ENCODE assay signal across 8 cellular contexts in the genomic region with DNA sequence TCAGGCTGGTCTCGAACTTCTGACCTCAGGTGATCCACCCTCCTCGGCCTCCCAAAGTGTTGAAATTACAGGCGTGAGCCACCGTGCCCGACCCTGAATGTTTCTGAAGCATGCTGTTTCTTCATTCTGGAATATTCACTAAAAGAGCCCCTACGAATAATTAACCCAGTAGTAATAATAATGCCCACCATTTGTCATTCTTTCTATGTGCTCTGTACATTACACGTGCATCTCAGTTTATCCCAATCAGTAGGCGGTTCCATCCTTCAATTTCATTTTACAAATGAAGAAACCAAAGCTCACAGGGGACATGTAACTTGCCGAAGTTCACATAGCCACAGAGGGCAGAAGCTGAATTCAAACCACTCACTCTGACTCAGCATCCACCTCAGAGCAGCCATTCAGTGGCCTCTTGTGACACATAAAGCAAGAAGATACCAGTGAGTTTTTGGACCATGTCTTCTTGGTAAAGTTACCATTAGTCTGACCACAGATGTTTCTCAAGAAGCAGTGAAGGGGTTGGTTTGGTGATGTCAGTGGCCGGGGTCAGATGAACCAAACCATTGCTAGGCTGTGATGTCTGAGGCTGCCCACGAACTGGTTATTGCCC.
DNase-seq lines count a peak whose midpoint lies in the region; ATAC-seq and TF ChIP-seq lines count a peak whose summit lies in the region.

No MANE protein-coding gene starts in this region.

- no peak overlapping the region for H2BK15ac ChIP-seq in mesenchymal stem cell (ENCODE audit: low read depth, poor library complexity, severe bottlenecking)

- no peaks in the 10 kb centered on the region for H4K20me1 ChIP-seq in KMS-11 (ENCODE audit: insufficient read depth)

- no peaks in the 10 kb centered on the region for H3K9me3 Mint-ChIP-seq in endothelial cell (ENCODE audit: unreplicated experiment)

- H4K8ac ChIP-seq in mesenchymal stem cell (ENCODE audit: low read length): no peak overlapping the region

- H4K91ac ChIP-seq in mesenchymal stem cell (ENCODE audit: low read length): no peak overlapping the region

- H2BK5ac ChIP-seq in mesenchymal stem cell (ENCODE audit: low read depth, low read length, poor library complexity, severe bottlenecking): peak overlapping the region; percentile 95

- no peak overlapping the region for H3K23ac ChIP-seq in mesenchymal stem cell (ENCODE audit: low read length in 2 of 2)

- no peak overlapping the region for H2AK5ac ChIP-seq in mesenchymal stem cell (ENCODE audit: low read length, severe bottlenecking)

- H3K4me3 Mint-ChIP-seq in endothelial cell (ENCODE audit: unreplicated experiment): no peak overlapping the region

- no peak overlapping the region for H3K18ac ChIP-seq in mesenchymal stem cell (ENCODE audit: low read depth in 1 of 2, low read length in 2 of 2)

- no peak overlapping the region for H3K9ac ChIP-seq in KMS-11
- H3K9ac ChIP-seq in mesenchymal stem cell (ENCODE audit: low read length): peak overlapping the region; percentile 85

- H3K27ac ChIP-seq in KMS-11: peak overlapping the region; percentile 42; the same call in 1 of the 2 replicates
- H3K27ac ChIP-seq in mesenchymal stem cell (ENCODE audit: low read length, poor library complexity, severe bottlenecking): peak overlapping the region; percentile 98

- no peak overlapping the region for H2BK12ac ChIP-seq in mesenchymal stem cell (ENCODE audit: low read length in 2 of 2)

- no peaks in the 10 kb centered on the region for H3K36me3 Mint-ChIP-seq in endothelial cell (ENCODE audit: low read depth, unreplicated experiment)

- 74% methylated on average over 10 of the region's 11 CpGs for WGBS in mesenchymal stem cell

- H3K4me1 ChIP-seq in KMS-11 (ENCODE audit: low read depth, poor library complexity, severe bottlenecking) (peaks cover 66% of the 10 kb centered on the region), mesenchymal stem cell (ENCODE audit: control insufficient read depth, insufficient read depth, low read depth, low read length) (peaks cover 29% of the 10 kb centered on the region)

- H3K27me3 ChIP-seq in KMS-11 (ENCODE audit: insufficient read depth, low read depth) (no peaks in the 10 kb centered on the region), mesenchymal stem cell (ENCODE audit: control insufficient read depth in 1 of 2, insufficient read depth in 1 of 2, low read length in 2 of 2) (no peaks in the 10 kb centered on the region), H7 (ENCODE audit: control insufficient read depth, insufficient read depth, low read length) (no peaks in the 10 kb centered on the region)

- H3K4ac ChIP-seq in mesenchymal stem cell (ENCODE audit: low read depth in 1 of 2, low read length in 2 of 2): no peak overlapping the region

- H3K4me3 ChIP-seq in KMS-11 (IDR thresholded peaks at IDR 0.05; ENCODE audit: insufficient read depth, low read depth, low read length): no peak overlapping the region
- H3K4me3 ChIP-seq in mesenchymal stem cell (ENCODE audit: insufficient read depth in 1 of 2, low read depth in 1 of 2, low read length in 2 of 2): no peak overlapping the region
- no peak overlapping the region for H3K4me3 ChIP-seq in H7 (ENCODE audit: insufficient read depth, low read depth, low read length)

- no peak overlapping the region for H3K14ac ChIP-seq in mesenchymal stem cell (ENCODE audit: low read length in 2 of 2)

- no peak for TF ChIP-seq CTCF in KMS-11 (conservative IDR thresholded peaks at IDR 0.05; ENCODE audit: low read depth, low read length)
- TF ChIP-seq CTCF in endothelial cell (IDR thresholded peaks at IDR 0.05; ENCODE audit: unreplicated experiment): no peak

- H2AFZ ChIP-seq in KMS-11 (ENCODE audit: low read depth): no peak overlapping the region
- H2AFZ ChIP-seq in mesenchymal stem cell (ENCODE audit: low read depth, low read length): no peak overlapping the region

- H3K36me3 ChIP-seq in KMS-11 (ENCODE audit: insufficient read depth) (no peaks in the 10 kb centered on the region), mesenchymal stem cell (ENCODE audit: control insufficient read depth in 1 of 2, insufficient read depth in 2 of 2, low read depth in 1 of 2, low read length in 2 of 2) (no peaks in the 10 kb centered on the region), H7 (replicated peaks; ENCODE audit: control insufficient read depth, insufficient read depth, low read length) (no peaks in the 10 kb centered on the region)

- H3K9me3 ChIP-seq in mesenchymal stem cell (ENCODE audit: control insufficient read depth, low read length): no peaks in the 10 kb centered on the region

- no peak overlapping the region for H2BK120ac ChIP-seq in mesenchymal stem cell (ENCODE audit: low read depth, low read length)

- H3K4me1 Mint-ChIP-seq in endothelial cell (ENCODE audit: unreplicated experiment): peaks cover 30% of the 10 kb centered on the region

- peak overlapping the region; percentile 49; the same call in 1 of the 2 replicates for H3K4me2 ChIP-seq in KMS-11
- H3K4me2 ChIP-seq in mesenchymal stem cell (ENCODE audit: low read length, poor library complexity, severe bottlenecking): no peak overlapping the region

- peak; percentile 64 for ATAC-seq in GM21526 (IDR thresholded peaks at IDR 0.05; ENCODE audit: low FRiP score, unreplicated experiment)

- H3K79me1 ChIP-seq in mesenchymal stem cell (replicated peaks; ENCODE audit: low read length, poor library complexity, severe bottlenecking): no peaks in the 10 kb centered on the region

- H3K79me2 ChIP-seq in KMS-11 (ENCODE audit: insufficient read depth, low read depth): no peaks in the 10 kb centered on the region

- H3K27me3 Mint-ChIP-seq in endothelial cell (ENCODE audit: unreplicated experiment): peaks cover 5% of the 10 kb centered on the region

- DNase-seq in EL (peak; percentile 92), mesenchymal stem cell (peak; percentile 96), H7 (no peak), NCI-H82 (lab: John Stamatoyannopoulos, UW) (no peak), endothelial cell (ENCODE audit: low spot score) (no peak)
- peak; percentile 29 for DNase-seq in activated T-helper 9 cell treated with anti-CD3 and anti-CD28 coated beads, Interleukin-2, amount 50 U/mL, for 16 hours (ENCODE audit: low read depth)

- no peak overlapping the region for H3K27ac Mint-ChIP-seq in endothelial cell (ENCODE audit: unreplicated experiment)

Comparison
In these comparisons a context has a peak if more than half of its experiments do, and no peak if none do; other contexts are left out.
1. DNase-seq: peak in EL (single experiment), activated T-helper 9 cell treated with anti-CD3 and anti-CD28 coated beads, Interleukin-2, amount 50 U/mL, for 16 hours (single experiment) and mesenchymal stem cell (single experiment); none in H7 (single experiment), NCI-H82 (single experiment) and endothelial cell (single experiment).